ENCODE assay signal across 20 cellular contexts in genomic region chr5:56048124-56048523, GRCh38.
"Had no signal": no experiment of that assay in that cellular context is flagged by ENCODE, and none has a peak within 500 bp of the region (broad histone marks: within the 10 kb centered on the region; RNA-seq: fewer than 3 reads in every experiment).

No MANE protein-coding gene starts in this region.

- H3K9me3 Mint-ChIP-seq: natural killer cell had no signal

- FAIRE-seq: colon had no signal

- H3K4me3 Mint-ChIP-seq: activated naive CD4-positive, alpha-beta T cell treated with anti-CD3 and anti-CD28 coated beads for 36 hours; natural killer cell had no signal

- H3K36me3 Mint-ChIP-seq: natural killer cell had no signal

- DNase-seq: activated CD4-positive, alpha-beta T cell treated with anti-CD3 and anti-CD28 coated beads for 1 hour; activated CD4-positive, alpha-beta T cell treated with anti-CD3 and anti-CD28 coated beads, Interleukin-2, amount 50 U/mL, for 4 hours; activated naive CD4-positive, alpha-beta T cell treated with anti-CD3 and anti-CD28 coated beads for 36 hours; activated T-cell treated with anti-CD3 and anti-CD28 coated beads, Interleukin-2, amount 50 U/mL, for 1 hour; adrenal gland; islet precursor cell; natural killer cell; stimulated activated CD4-positive, alpha-beta T cell treated with anti-CD3 and anti-CD28 coated beads, Interleukin-15, amount 100 ng/mL, for 24 hours; stimulated activated CD4-positive, alpha-beta T cell treated with anti-CD3 and anti-CD28 coated beads, Interleukin-4, amount 100 ng/mL, for 24 hours; stimulated activated naive CD4-positive, alpha-beta T cell; T1000; tibial artery had no signal

- H3K4me3 ChIP-seq: adrenal gland, cardiac muscle cell, esophagus muscularis mucosa, hepatocyte, tibial artery, vagina had no signal

- H3K27me3 ChIP-seq: adrenal gland, cardiac muscle cell, esophagus muscularis mucosa, hepatocyte, tibial artery, vagina had no signal

- H3K27ac ChIP-seq: adrenal gland, cardiac muscle cell, esophagus muscularis mucosa, hepatocyte, tibial artery, vagina, VCaP had no signal

- ATAC-seq: left lobe of liver, natural killer cell had no signal

- H3K27ac Mint-ChIP-seq: activated naive CD4-positive, alpha-beta T cell treated with anti-CD3 and anti-CD28 coated beads for 36 hours; activated T-helper 2 cell treated with anti-CD3 and anti-CD28 coated beads, Interferon-gamma antibody, Interleukin-2, Interleukin-4, amounts not matched to agents 10 μg/mL and 5 μg/mL and 100 μg/mL, durations not matched to agents 14 hours and 24 hours and 36 hours; natural killer cell had no signal

- H3K36me3 ChIP-seq: adrenal gland, cardiac muscle cell, esophagus muscularis mucosa, tibial artery, vagina had no signal

- H3K9me3 ChIP-seq: adrenal gland, tibial artery, vagina had no signal
